In the genomic region with DNA sequence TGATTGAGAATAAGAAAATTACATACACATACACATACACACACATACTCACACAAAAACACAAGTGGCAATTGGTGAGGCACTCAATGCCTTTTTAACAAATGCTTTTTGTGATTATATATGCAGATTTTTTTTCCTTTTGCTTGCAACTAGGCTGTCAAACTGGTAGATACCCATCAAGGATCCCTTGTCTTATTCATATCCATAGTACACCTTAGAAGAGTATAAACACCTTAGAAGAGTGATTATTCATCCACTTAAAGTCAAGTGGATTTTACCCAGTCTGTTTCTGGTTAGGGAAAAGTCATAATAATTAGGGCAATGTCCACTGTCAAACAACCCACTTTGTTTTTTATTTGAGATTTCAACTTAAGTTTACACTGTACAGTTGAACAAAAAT, we compare ENCODE assay signal across 23 cellular contexts.
DNase-seq lines count a peak whose midpoint lies in the region; TF ChIP-seq lines count a peak whose summit lies in the region.
"Had no signal": no experiment of that assay in that cellular context is flagged by ENCODE, and none has a peak within 500 bp of the region (broad histone marks: within the 10 kb centered on the region; RNA-seq: fewer than 3 reads in every experiment).

No MANE protein-coding gene starts in this region.

- H3K4me2 ChIP-seq in neural cell (ENCODE audit: low read length) = no peak overlapping the region
- H3K4me2 ChIP-seq: BLaER1 had no signal

- no peak for TF ChIP-seq CTCF in neural cell (IDR thresholded peaks at IDR 0.05; ENCODE audit: poor library complexity, severe bottlenecking)

- no peaks in the 10 kb centered on the region for H3K79me2 ChIP-seq in neural cell (replicated peaks; ENCODE audit: insufficient read depth, low read length)

- H3K4me3 ChIP-seq in neural cell (ENCODE audit: low read length) = no peak overlapping the region
- H3K4me3 ChIP-seq: BLaER1, GM12878 had no signal

- H3K4me1 Mint-ChIP-seq in activated CD4-positive, alpha-beta T cell treated with anti-CD3 and anti-CD28 coated beads, Interleukin-2, amount 10 ng/mL, durations not matched to agents 24 days and 14 days = no peaks in the 10 kb centered on the region
- H3K4me1 Mint-ChIP-seq: CD14-positive monocyte; CD4-positive, alpha-beta memory T cell; CD4-positive, CD25-positive, alpha-beta regulatory T cell; CD8-positive, alpha-beta memory T cell had no signal

- H3K27me3 ChIP-seq in neural cell (ENCODE audit: insufficient read depth, low read depth, low read length) = no peaks in the 10 kb centered on the region
- H3K27me3 ChIP-seq: BE2C, BLaER1 had no signal

- H3F3A ChIP-seq in neural cell (ENCODE audit: insufficient read depth, low read length, poor library complexity, severe bottlenecking) = no peaks in the 10 kb centered on the region

- no peaks in the 10 kb centered on the region for H4K20me1 ChIP-seq in neural cell (ENCODE audit: insufficient read depth)
- H4K20me1 ChIP-seq: BLaER1 had no signal

- H3K4me3 Mint-ChIP-seq in activated CD4-positive, alpha-beta T cell treated with anti-CD3 and anti-CD28 coated beads, Interleukin-2, amount 10 ng/mL, durations not matched to agents 24 days and 14 days = no peak overlapping the region
- H3K4me3 Mint-ChIP-seq: CD14-positive monocyte; CD4-positive, alpha-beta memory T cell; CD4-positive, CD25-positive, alpha-beta regulatory T cell; CD8-positive, alpha-beta memory T cell had no signal

- H3K9me3 ChIP-seq in neural cell (ENCODE audit: low read length) = no peaks in the 10 kb centered on the region
- H3K9me3 ChIP-seq: BE2C had no signal

- no peaks in the 10 kb centered on the region for H3K9me2 ChIP-seq in neural cell (ENCODE audit: insufficient read depth, low read length)

- intact Hi-C loops in activated CD4-positive, alpha-beta T cell treated with anti-CD3 and anti-CD28 coated beads, Interleukin-2, amount 10 ng/mL, durations not matched to agents 24 days and 14 days (cut with micrococcal nuclease) = no loop called here

- H3K36me3 ChIP-seq in neural cell (ENCODE audit: insufficient read depth, low read length) = no peaks in the 10 kb centered on the region
- H3K36me3 ChIP-seq: BE2C, BLaER1 had no signal

- no peaks in the 10 kb centered on the region for H3K27me3 Mint-ChIP-seq in activated CD4-positive, alpha-beta T cell treated with anti-CD3 and anti-CD28 coated beads, Interleukin-2, amount 10 ng/mL, durations not matched to agents 24 days and 14 days
- H3K27me3 Mint-ChIP-seq: CD4-positive, alpha-beta memory T cell; CD4-positive, CD25-positive, alpha-beta regulatory T cell; CD8-positive, alpha-beta memory T cell had no signal

- no peak for TF ChIP-seq RAD21 in neural cell (conservative IDR thresholded peaks at IDR 0.05)

- no peak overlapping the region for H3K9ac ChIP-seq in neural cell (ENCODE audit: low read length)
- H3K9ac ChIP-seq: BLaER1 had no signal

- no peak overlapping the region for H2AFZ ChIP-seq in neural cell (ENCODE audit: low read depth, low read length)

- H3K27ac ChIP-seq in neural cell (ENCODE audit: low read length) = no peak overlapping the region
- H3K27ac ChIP-seq: BLaER1 had no signal

- peak; percentile 89 for TF ChIP-seq EP300 in neural cell (conservative IDR thresholded peaks at IDR 0.05; ENCODE audit: poor library complexity, severe bottlenecking)

- no peak overlapping the region for H3K27ac Mint-ChIP-seq in activated CD4-positive, alpha-beta T cell treated with anti-CD3 and anti-CD28 coated beads, Interleukin-2, amount 10 ng/mL, durations not matched to agents 24 days and 14 days
- H3K27ac Mint-ChIP-seq: CD14-positive monocyte; CD4-positive, alpha-beta memory T cell; CD4-positive, CD25-positive, alpha-beta regulatory T cell had no signal

- no peaks in the 10 kb centered on the region for H3K36me3 Mint-ChIP-seq in activated CD4-positive, alpha-beta T cell treated with anti-CD3 and anti-CD28 coated beads, Interleukin-2, amount 10 ng/mL, durations not matched to agents 24 days and 14 days (ENCODE audit: low read depth)
- H3K36me3 Mint-ChIP-seq: CD14-positive monocyte; CD4-positive, alpha-beta memory T cell; CD4-positive, CD25-positive, alpha-beta regulatory T cell; CD8-positive, alpha-beta memory T cell had no signal

- peak; percentile 17 to 65 for DNase-seq in NCI-H524 (lab: John Stamatoyannopoulos, UW)
- DNase-seq in NCI-H524 treated with DMSO at 0.1 percent for 48 hours (lab: John Stamatoyannopoulos, UW) = peak; percentile 32
- DNase-seq in activated CD4-positive, alpha-beta T cell treated with anti-CD3 and anti-CD28 coated beads, Interleukin-2, amount 10 ng/mL, durations not matched to agents 24 days and 14 days = no peak
- DNase-seq in activated T-cell treated with anti-CD3 and anti-CD28 coated beads for 4 hours = no peak
- DNase-seq: 8988T; ACHN; BE2C; C1 segment of cervical spinal cord; CD4-positive, alpha-beta memory T cell; CD4-positive, CD25-positive, alpha-beta regulatory T cell; CD8-positive, alpha-beta memory T cell; COR-L47; DMS 273 treated with DMSO at 0.1 percent for 48 hours; DMS153; DMS53; DMS79; DND-41; EL; GDM1 had no signal

- H3K9me3 Mint-ChIP-seq in activated CD4-positive, alpha-beta T cell treated with anti-CD3 and anti-CD28 coated beads, Interleukin-2, amount 10 ng/mL, durations not matched to agents 24 days and 14 days = peaks cover 13% of the 10 kb centered on the region

TF ChIP-seq in neural cell, 6 proteins besides CTCF, POLR2A, EP300 and RAD21:
- peak; percentile 72 for TF ChIP-seq POLR2AphosphoS5 (IDR thresholded peaks at IDR 0.05)
- TF ChIP-seq, protein P1, sequence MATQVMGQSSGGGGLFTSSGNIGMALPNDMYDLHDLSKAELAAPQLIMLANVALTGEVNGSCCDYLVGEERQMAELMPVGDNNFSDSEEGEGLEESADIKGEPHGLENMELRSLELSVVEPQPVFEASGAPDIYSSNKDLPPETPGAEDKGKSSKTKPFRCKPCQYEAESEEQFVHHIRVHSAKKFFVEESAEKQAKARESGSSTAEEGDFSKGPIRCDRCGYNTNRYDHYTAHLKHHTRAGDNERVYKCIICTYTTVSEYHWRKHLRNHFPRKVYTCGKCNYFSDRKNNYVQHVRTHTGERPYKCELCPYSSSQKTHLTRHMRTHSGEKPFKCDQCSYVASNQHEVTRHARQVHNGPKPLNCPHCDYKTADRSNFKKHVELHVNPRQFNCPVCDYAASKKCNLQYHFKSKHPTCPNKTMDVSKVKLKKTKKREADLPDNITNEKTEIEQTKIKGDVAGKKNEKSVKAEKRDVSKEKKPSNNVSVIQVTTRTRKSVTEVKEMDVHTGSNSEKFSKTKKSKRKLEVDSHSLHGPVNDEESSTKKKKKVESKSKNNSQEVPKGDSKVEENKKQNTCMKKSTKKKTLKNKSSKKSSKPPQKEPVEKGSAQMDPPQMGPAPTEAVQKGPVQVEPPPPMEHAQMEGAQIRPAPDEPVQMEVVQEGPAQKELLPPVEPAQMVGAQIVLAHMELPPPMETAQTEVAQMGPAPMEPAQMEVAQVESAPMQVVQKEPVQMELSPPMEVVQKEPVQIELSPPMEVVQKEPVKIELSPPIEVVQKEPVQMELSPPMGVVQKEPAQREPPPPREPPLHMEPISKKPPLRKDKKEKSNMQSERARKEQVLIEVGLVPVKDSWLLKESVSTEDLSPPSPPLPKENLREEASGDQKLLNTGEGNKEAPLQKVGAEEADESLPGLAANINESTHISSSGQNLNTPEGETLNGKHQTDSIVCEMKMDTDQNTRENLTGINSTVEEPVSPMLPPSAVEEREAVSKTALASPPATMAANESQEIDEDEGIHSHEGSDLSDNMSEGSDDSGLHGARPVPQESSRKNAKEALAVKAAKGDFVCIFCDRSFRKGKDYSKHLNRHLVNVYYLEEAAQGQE (IDR thresholded peaks at IDR 0.05; ENCODE audit: borderline replicate concordance) = no peak
- TF ChIP-seq EZH2 (IDR thresholded peaks at IDR 0.05; ENCODE audit: borderline replicate concordance, insufficient read depth, low read length, poor library complexity, severe bottlenecking) = no peak
- TF ChIP-seq MXI1 (conservative IDR thresholded peaks at IDR 0.05; ENCODE audit: poor library complexity, severe bottlenecking) = no peak

Comparison
In these comparisons a context has a peak if more than half of its experiments do, and no peak if none do; other contexts are left out.
1. DNase-seq: peak in NCI-H524 (2 of 2) and NCI-H524 treated with DMSO at 0.1 percent for 48 hours (single experiment); none in activated CD4-positive, alpha-beta T cell treated with anti-CD3 and anti-CD28 coated beads, Interleukin-2, amount 10 ng/mL, durations not matched to agents 24 days and 14 days (single experiment) and activated T-cell treated with anti-CD3 and anti-CD28 coated beads for 4 hours (single experiment).